Comparison of ENCODE assay signal across 8 cellular contexts in the genomic region with DNA sequence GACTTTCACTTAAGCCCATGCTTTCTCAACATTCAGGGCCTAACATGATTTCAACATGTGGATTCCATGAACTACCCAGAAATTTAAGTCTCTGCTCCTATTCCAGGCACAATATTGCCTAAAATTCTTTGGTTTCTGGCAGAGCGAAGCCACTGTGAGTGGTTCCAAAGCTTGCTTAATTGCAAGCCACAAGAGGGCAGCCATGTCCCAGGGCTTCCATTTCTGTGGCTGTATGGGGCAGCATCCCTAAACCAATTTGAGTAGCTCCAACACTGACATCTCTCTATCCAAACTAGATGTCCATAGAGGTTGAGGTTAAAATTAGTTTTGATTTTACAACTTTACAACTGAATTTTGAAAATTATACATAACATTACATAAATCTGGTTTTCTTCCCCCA. TPM values are rescaled to one million over a fixed set of nuclear protein-coding genes. Genes with fewer than 3 reads are reported as not detected.
DNase-seq lines count a peak whose midpoint lies in the region; ATAC-seq, FAIRE-seq and TF ChIP-seq lines count a peak whose summit lies in the region.

No MANE protein-coding gene starts in this region.

- H3K4me3 ChIP-seq in Panc1 (ENCODE audit: low read depth in 2 of 2, low read length in 2 of 2) (no peak overlapping the region), cardiac muscle cell (no peak overlapping the region), small intestine (ENCODE audit: low read depth in 1 of 2, low read length in 2 of 2) (no peak overlapping the region)

- in situ Hi-C loops in Panc1 (cut with HindIII; ENCODE audit: low pct_unique_long_range_greater_than_20kb, low sequenced_read_pairs), result no loop called here

- intact Hi-C loops in Panc1 (cut with micrococcal nuclease; ENCODE audit: unreplicated experiment), result no loop called here

- H3K36me3 ChIP-seq in Panc1 (ENCODE audit: control insufficient read depth, insufficient read depth, low read length) (no peaks in the 10 kb centered on the region), cardiac muscle cell (no peaks in the 10 kb centered on the region), small intestine (ENCODE audit: control insufficient read depth in 2 of 2, insufficient read depth in 2 of 2, low read length in 2 of 2) (no peaks in the 10 kb centered on the region)

- peak; percentile 72 for TF ChIP-seq CTCF in Panc1 (IDR thresholded peaks at IDR 0.05)
- TF ChIP-seq CTCF in cardiac muscle cell (IDR thresholded peaks at IDR 0.05; ENCODE audit: low read depth, low read length), result peak; percentile 91

- 72 to 88% (median 79%) methylated on average over 1 of the region's 1 CpG for WGBS in small intestine, 3 donors

- H3K4me1 ChIP-seq in Panc1 (ENCODE audit: control insufficient read depth, insufficient read depth, low read length) (no peaks in the 10 kb centered on the region), cardiac muscle cell (ENCODE audit: low read depth) (no peaks in the 10 kb centered on the region), small intestine (ENCODE audit: control insufficient read depth in 2 of 2, insufficient read depth in 1 of 2, low read depth in 1 of 2, low read length in 1 of 2) (no peaks in the 10 kb centered on the region)

- ATAC-seq in GM18511 (IDR thresholded peaks at IDR 0.05; ENCODE audit: unreplicated experiment), result peak; percentile 93
- ATAC-seq in HG03039 (IDR thresholded peaks at IDR 0.05; ENCODE audit: unreplicated experiment), result peak; percentile 91
- no peak for ATAC-seq in Panc1

- POLR2A ChIA-PET in Panc1 (lab: Charles Lee), result interaction anchor here (0.5 kb wide), 1 partner anchor 11 kb away, joined by 3 read pairs; no protein-coding TSS in a partner anchor

- H3K27ac ChIP-seq in Panc1 (ENCODE audit: low read length), result no peak overlapping the region
- H3K27ac ChIP-seq in cardiac muscle cell, result no peak overlapping the region
- no peak overlapping the region for H3K27ac ChIP-seq in small intestine (ENCODE audit: low read depth in 1 of 2, low read length in 1 of 2)

- BruUV-seq in Panc1 (replicated peaks; lab: Mats Ljungman, UMichigan), result no TSS peak

- H3K9me3 ChIP-seq in Panc1 (ENCODE audit: control insufficient read depth, insufficient read depth, low read depth, low read length), result no peaks in the 10 kb centered on the region
- H3K9me3 ChIP-seq in cardiac muscle cell (ENCODE audit: low read depth), result no peaks in the 10 kb centered on the region
- no peaks in the 10 kb centered on the region for H3K9me3 ChIP-seq in small intestine (ENCODE audit: control insufficient read depth, low read depth)

- FAIRE-seq in small intestine (lab: Jason Lieb, UNC), result no peak

- H3K27me3 ChIP-seq in Panc1 (ENCODE audit: control insufficient read depth, insufficient read depth, low read length) (no peaks in the 10 kb centered on the region), cardiac muscle cell (no peaks in the 10 kb centered on the region), small intestine (ENCODE audit: control insufficient read depth in 2 of 2, insufficient read depth in 2 of 2, low read length in 2 of 2) (no peaks in the 10 kb centered on the region)

- DNase-seq in AG08396 (ENCODE audit: low spot score), result peak; percentile 43
- peak; percentile 41 for DNase-seq in Panc1 (ENCODE audit: low read depth, low spot score)
- DNase-seq in activated effector memory CD4-positive, alpha-beta T cell treated with Interleukin-2 at 50 U/mL for 16 hours, result peak; percentile 41
- DNase-seq in cardiac muscle cell (ENCODE audit: low read depth in 1 of 2, low spot score in 1 of 2), result peak; percentile 52 to 83
- DNase-seq in small intestine, result peak; percentile 29
- no peak for DNase-seq in NCI-H1105 (lab: John Stamatoyannopoulos, UW)

- CTCF ChIA-PET in Panc1 (lab: Charles Lee), result interaction anchor here (0.5 kb wide), 1 partner anchor 351 kb away, joined by 3 read pairs; no protein-coding TSS in a partner anchor

RNA-seq across cellular contexts. Expression of gene MDFIC, which starts 56.3 kb away (rescaled TPM):
- total RNA-seq in Panc1 (2021; ENCODE audit: unreplicated experiment) (7.3 TPM), cardiac muscle cell (7.1 and 11.6 TPM in 2 replicates)
- 5.6 TPM for polyA plus RNA-seq in Panc1 (2012; ENCODE audit: insufficient read length)
- polyA plus RNA-seq in cardiac muscle cell (11.7 and 15.2 TPM in 2 replicates), small intestine (1 to 10 TPM in 2 of 3 donors, under 1 TPM in 1; 0.67 to 5.1 (median 4.7) TPM)
